In the genomic region with DNA sequence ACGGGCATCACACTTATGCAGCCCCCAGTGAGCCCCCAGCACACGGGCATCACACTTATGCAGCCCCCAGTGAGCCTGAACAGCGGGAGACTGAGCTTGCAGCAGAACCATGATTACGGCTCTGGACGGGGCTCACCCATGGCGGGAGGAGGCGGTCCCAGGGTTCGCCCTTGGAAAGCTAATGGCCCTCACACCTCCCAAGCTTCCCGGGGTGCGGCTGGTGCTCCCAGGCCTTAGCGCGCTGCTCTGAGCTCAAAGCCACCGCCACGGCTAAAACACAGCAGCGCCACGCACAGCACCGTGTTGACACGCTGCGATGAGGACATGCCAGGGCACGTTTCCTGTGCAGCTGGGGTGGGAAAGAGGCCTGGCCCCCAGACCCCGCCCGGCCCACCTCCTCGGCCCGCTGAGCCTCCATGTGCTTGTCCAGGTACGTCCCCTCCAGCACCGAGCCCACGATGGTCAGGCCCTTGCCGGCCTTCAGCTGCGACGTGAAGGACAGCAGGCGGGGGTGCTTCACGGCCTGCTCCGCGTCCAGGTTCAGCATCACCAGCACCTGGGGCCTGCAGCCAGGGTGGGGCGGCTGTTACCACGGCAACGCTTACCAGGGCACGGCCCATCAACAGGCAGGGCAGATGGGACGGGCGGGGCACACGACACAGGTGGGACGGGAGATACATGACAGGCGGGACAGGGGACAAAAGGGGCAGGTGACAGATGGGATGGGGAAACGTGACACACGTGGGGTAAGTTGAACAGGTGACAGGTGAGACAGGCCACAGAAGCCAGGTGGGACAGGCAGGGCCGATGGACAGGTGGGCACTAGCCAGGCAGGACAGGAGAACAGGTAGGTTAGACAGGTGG, we compare ENCODE assay signal across 1 cellular context.
TF ChIP-seq lines count a peak whose summit lies in the region.

No MANE protein-coding gene starts in this region.

TF ChIP-seq in HEK293, 187 proteins besides CTCF, POLR2A, EP300 and RAD21 (continued from another document):
- TF ChIP-seq SCRT2 (tag by site-specific recombination; IDR thresholded peaks at IDR 0.05): peak; percentile 59; the same call in 1 of the 2 replicates
- TF ChIP-seq ZEB2 (tag by site-specific recombination; IDR thresholded peaks at IDR 0.05): peak; percentile 98
